8 cellular contexts compared by ENCODE assay signal in the genomic region with DNA sequence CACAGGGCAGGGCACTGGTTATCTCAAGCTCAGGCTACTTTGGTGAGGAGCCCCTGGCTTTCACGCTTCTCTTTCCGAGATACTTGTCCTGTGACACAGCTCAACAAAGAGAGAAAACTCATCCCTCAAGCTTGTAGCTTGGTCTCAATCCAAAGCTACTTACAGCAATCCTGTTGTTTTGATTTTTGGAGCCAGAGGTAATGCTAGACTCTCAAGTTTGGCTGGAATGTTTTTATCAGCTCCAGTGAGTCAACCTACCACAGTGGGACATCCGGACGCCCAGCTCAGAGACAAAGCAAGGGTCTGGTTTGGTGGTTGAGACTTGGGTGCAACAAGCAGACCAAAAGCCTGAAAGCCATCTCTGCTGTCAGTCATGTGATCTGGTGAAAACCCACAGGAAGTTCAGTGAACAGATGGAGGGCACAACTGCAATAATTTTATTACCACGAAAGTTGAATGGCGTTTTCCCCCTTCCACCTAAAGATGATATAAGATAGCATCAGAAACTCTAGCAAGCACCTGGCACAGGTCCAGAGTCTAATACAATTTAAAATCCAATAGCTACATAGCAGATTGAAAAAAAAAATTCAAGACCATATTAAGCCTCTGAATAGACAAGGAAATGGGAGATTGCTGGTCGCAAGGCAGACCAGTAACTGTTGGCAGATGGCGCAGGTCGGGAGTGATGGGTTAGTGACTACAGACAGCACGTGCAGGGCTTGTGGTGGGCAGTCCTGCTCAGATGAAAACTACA.
DNase-seq lines count a peak whose midpoint lies in the region; ATAC-seq and TF ChIP-seq lines count a peak whose summit lies in the region.

No MANE protein-coding gene starts in this region.

- no peak overlapping the region for H3K27ac Mint-ChIP-seq in T-helper 17 cell

- ATAC-seq in left cardiac atrium (peak; percentile 50 to 82), T-helper 17 cell (peak; percentile 62), right cardiac atrium (peak; percentile 17 to 64), HG02973 (IDR thresholded peaks at IDR 0.05; ENCODE audit: unreplicated experiment) (no peak), HG02840 (IDR thresholded peaks at IDR 0.05; ENCODE audit: low FRiP score, unreplicated experiment) (no peak)

- no peaks in the 10 kb centered on the region for H3K36me3 ChIP-seq in vagina

- TF ChIP-seq POLR2A in vagina (IDR thresholded peaks at IDR 0.05): no peak

- H3K27ac ChIP-seq in right cardiac atrium (ENCODE audit: low read length) (peak overlapping the region; percentile 70), vagina (peak overlapping the region; percentile 59)

- H3K36me3 Mint-ChIP-seq in T-helper 17 cell (ENCODE audit: low read depth): no peaks in the 10 kb centered on the region

- H3K4me1 ChIP-seq in right cardiac atrium (ENCODE audit: control insufficient read depth, insufficient read depth, low read length) (peaks cover 7% of the 10 kb centered on the region), vagina (peaks cover 17% of the 10 kb centered on the region)

- H3K27me3 Mint-ChIP-seq in T-helper 17 cell: no peaks in the 10 kb centered on the region

- intact Hi-C loops in left cardiac atrium (cut with DNase I) (loop anchor here in 1 of 2 donors (10.0 kb wide), 1 partner anchor 98 kb away; the partner anchor contains the start of gene SMAD7), cardiac septum (cut with DNase I) (no loop called here), right cardiac atrium (cut with DNase I) (no loop called here), vagina (cut with DNase I) (no loop called here)

- H3K27me3 ChIP-seq in right cardiac atrium (ENCODE audit: control insufficient read depth, insufficient read depth): no peaks in the 10 kb centered on the region
- H3K27me3 ChIP-seq in vagina: no peaks in the 10 kb centered on the region

- H3K4me1 Mint-ChIP-seq in T-helper 17 cell: peaks cover 30% of the 10 kb centered on the region

- no peaks in the 10 kb centered on the region for H3K9me3 ChIP-seq in T-helper 17 cell (ENCODE audit: control insufficient read depth, low read length, poor library complexity, severe bottlenecking)
- no peaks in the 10 kb centered on the region for H3K9me3 ChIP-seq in right cardiac atrium (ENCODE audit: control insufficient read depth, low read length)
- no peaks in the 10 kb centered on the region for H3K9me3 ChIP-seq in vagina

- DNase-seq in left cardiac atrium (no peak), cardiac septum (ENCODE audit: low spot score) (no peak), T-helper 17 cell (no peak), right cardiac atrium (no peak), vagina (ENCODE audit: extremely low spot score in 2 of 2) (no peak)
- no peak for DNase-seq in effector CD8-positive, alpha-beta T cell (lab: John Stamatoyannopoulos, UW)

- 53% methylated on average over 10 of the region's 10 CpGs for WGBS in right cardiac atrium

- no peak for TF ChIP-seq CTCF in vagina (IDR thresholded peaks at IDR 0.05)

- H3K4me3 Mint-ChIP-seq in T-helper 17 cell: peak overlapping the region; percentile 63

- H3K4me3 ChIP-seq in right cardiac atrium (ENCODE audit: low read length): no peak overlapping the region
- H3K4me3 ChIP-seq in vagina: no peak overlapping the region

Comparison
In these comparisons a context has a peak if more than half of its experiments do, and no peak if none do; other contexts are left out.
1. ATAC-seq: peak in left cardiac atrium (2 of 2), T-helper 17 cell (single experiment) and right cardiac atrium (2 of 2); none in HG02973 (single experiment) and HG02840 (single experiment).